In the genomic region with DNA sequence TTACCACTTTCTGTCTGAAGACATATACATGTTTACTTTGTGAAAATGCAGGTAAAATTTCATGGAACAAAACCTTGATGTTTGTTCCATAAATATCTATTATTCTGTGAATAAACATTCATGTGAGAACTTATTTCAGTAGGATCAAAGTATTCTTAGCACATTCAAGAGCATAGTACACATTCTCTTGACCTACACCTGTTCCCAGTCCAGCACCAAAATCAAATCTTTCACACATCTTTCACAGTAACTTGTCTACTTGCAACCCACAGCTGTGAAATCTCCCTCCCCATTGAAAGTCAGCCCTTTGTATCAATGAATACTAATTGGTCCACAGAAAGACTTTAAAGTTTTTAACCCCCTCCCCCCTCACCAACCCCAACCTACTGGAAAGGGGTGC, we compare ENCODE assay signal across 30 cellular contexts.
"Had no signal": no experiment of that assay in that cellular context is flagged by ENCODE, and none has a peak within 500 bp of the region (broad histone marks: within the 10 kb centered on the region; RNA-seq: fewer than 3 reads in every experiment).

No MANE protein-coding gene starts in this region.

- FAIRE-seq: frontal cortex had no signal

- DNase-seq: activated CD4-positive, alpha-beta memory T cell treated with anti-CD3 and anti-CD28 coated beads for 36 hours; activated CD4-positive, alpha-beta T cell treated with anti-CD3 and anti-CD28 coated beads for 36 hours; activated CD4-positive, alpha-beta T cell treated with anti-CD3 and anti-CD28 coated beads, Interleukin-2, amount 10 ng/mL, durations not matched to agents 24 days and 14 days; activated CD4-positive, CD25-positive, alpha-beta regulatory T cell; activated CD4-positive, CD25-positive, alpha-beta regulatory T cell treated with anti-CD3 and anti-CD28 coated beads, Interleukin-2, amount 50 U/mL, for 72 hours; activated CD8-positive, alpha-beta memory T cell treated with anti-CD3 and anti-CD28 coated beads, Interleukin-2, amount 10 ng/mL, durations not matched to agents 7 days and 5 days; activated CD8-positive, alpha-beta memory T cell treated with anti-CD3 and anti-CD28 coated beads, Interleukin-2, amount 50 U/mL, for 4 hours; activated CD8-positive, alpha-beta T cell treated with anti-CD3 and anti-CD28 coated beads, Interleukin-2, amount 10 ng/mL, durations not matched to agents 7 days and 5 days; activated effector memory CD4-positive, alpha-beta T cell treated with anti-CD3 and anti-CD28 coated beads, Interleukin-2, amount 50 U/mL, for 16 hours; activated naive CD4-positive, alpha-beta T cell treated with anti-CD3 and anti-CD28 coated beads for 36 hours; activated naive CD8-positive, alpha-beta T cell treated with anti-CD3 and anti-CD28 coated beads for 36 hours; activated naive CD8-positive, alpha-beta T cell treated with anti-CD3 and anti-CD28 coated beads, Interleukin-2, amount 50 U/mL, for 24 hours; activated T-cell treated with anti-CD3 and anti-CD28 coated beads, Interleukin-2, amount 50 U/mL, for 1 hour; activated T-cell treated with anti-CD3 and anti-CD28 coated beads, Interleukin-2, amount 50 U/mL, for 48 hours; adrenal gland; amygdala; aorta; central memory CD4-positive, alpha-beta T cell; cerebellar nuclear complex; colonic mucosa; effector CD8-positive, alpha-beta T cell; foreskin fibroblast; T-helper 2 cell had no signal

- H3K4me1 Mint-ChIP-seq: activated CD4-positive, alpha-beta T cell treated with anti-CD3 and anti-CD28 coated beads for 36 hours; activated CD4-positive, alpha-beta T cell treated with anti-CD3 and anti-CD28 coated beads, Interleukin-2, amount 10 ng/mL, durations not matched to agents 24 days and 14 days; activated CD8-positive, alpha-beta memory T cell treated with anti-CD3 and anti-CD28 coated beads, Interleukin-2, amount 10 ng/mL, durations not matched to agents 7 days and 5 days; activated naive CD4-positive, alpha-beta T cell treated with anti-CD3 and anti-CD28 coated beads, Interleukin-2, amount 50 U/mL, for 24 hours; activated naive CD8-positive, alpha-beta T cell treated with anti-CD3 and anti-CD28 coated beads for 36 hours; activated naive CD8-positive, alpha-beta T cell treated with anti-CD3 and anti-CD28 coated beads, Interleukin-2, amount 50 U/mL, for 24 hours had no signal

- H3K36me3 Mint-ChIP-seq: activated CD4-positive, alpha-beta memory T cell treated with anti-CD3 and anti-CD28 coated beads for 36 hours; activated CD8-positive, alpha-beta memory T cell treated with anti-CD3 and anti-CD28 coated beads, Interleukin-2, amount 10 ng/mL, durations not matched to agents 7 days and 5 days; activated naive CD4-positive, alpha-beta T cell treated with anti-CD3 and anti-CD28 coated beads, Interleukin-2, amount 50 U/mL, for 24 hours; activated naive CD8-positive, alpha-beta T cell treated with anti-CD3 and anti-CD28 coated beads for 36 hours; brain had no signal

- H3K4me3 ChIP-seq: adrenal gland, breast epithelium, cardiac muscle cell, colonic mucosa had no signal

- H3K27ac ChIP-seq: adrenal gland, breast epithelium, cardiac muscle cell, colonic mucosa had no signal

- H3K4me1 ChIP-seq: adrenal gland, breast epithelium, colonic mucosa had no signal

- H3K27ac Mint-ChIP-seq: activated CD4-positive, alpha-beta memory T cell treated with anti-CD3 and anti-CD28 coated beads for 36 hours; activated CD4-positive, alpha-beta T cell treated with anti-CD3 and anti-CD28 coated beads for 36 hours; activated CD4-positive, alpha-beta T cell treated with anti-CD3 and anti-CD28 coated beads, Interleukin-2, amount 10 ng/mL, durations not matched to agents 24 days and 14 days; activated CD8-positive, alpha-beta memory T cell treated with anti-CD3 and anti-CD28 coated beads, Interleukin-2, amount 10 ng/mL, durations not matched to agents 7 days and 5 days; activated CD8-positive, alpha-beta T cell treated with anti-CD3 and anti-CD28 coated beads, Interleukin-2, amount 10 ng/mL, durations not matched to agents 7 days and 5 days; activated naive CD4-positive, alpha-beta T cell treated with anti-CD3 and anti-CD28 coated beads for 36 hours; activated naive CD4-positive, alpha-beta T cell treated with anti-CD3 and anti-CD28 coated beads, Interleukin-2, amount 50 U/mL, for 24 hours; activated naive CD8-positive, alpha-beta T cell treated with anti-CD3 and anti-CD28 coated beads for 36 hours; activated naive CD8-positive, alpha-beta T cell treated with anti-CD3 and anti-CD28 coated beads, Interleukin-2, amount 50 U/mL, for 24 hours; activated T-helper 1 cell treated with anti-CD3 and anti-CD28 coated beads, Interleukin-12 subunit alpha, Interleukin-12 subunit beta, Interleukin-2, Interleukin-4 antibody, amounts not matched to agents 30 ng/mL and 10 ng/mL and 1 ng/mL, durations not matched to agents 14 hours and 24 hours and 36 hours; activated T-helper 2 cell treated with anti-CD3 and anti-CD28 coated beads, Interferon-gamma antibody, Interleukin-2, Interleukin-4, amounts not matched to agents 10 μg/mL and 5 μg/mL and 100 μg/mL, durations not matched to agents 14 hours and 24 hours and 36 hours; brain had no signal

- H3K27me3 ChIP-seq: cardiac muscle cell, colonic mucosa had no signal

- H3K27me3 Mint-ChIP-seq: activated CD4-positive, alpha-beta memory T cell treated with anti-CD3 and anti-CD28 coated beads for 36 hours; activated CD4-positive, alpha-beta T cell treated with anti-CD3 and anti-CD28 coated beads for 36 hours; activated naive CD4-positive, alpha-beta T cell treated with anti-CD3 and anti-CD28 coated beads, Interleukin-2, amount 50 U/mL, for 24 hours; activated naive CD8-positive, alpha-beta T cell treated with anti-CD3 and anti-CD28 coated beads for 36 hours; activated naive CD8-positive, alpha-beta T cell treated with anti-CD3 and anti-CD28 coated beads, Interleukin-2, amount 50 U/mL, for 24 hours had no signal

- H3K4me3 Mint-ChIP-seq: activated CD4-positive, alpha-beta memory T cell treated with anti-CD3 and anti-CD28 coated beads for 36 hours; activated CD4-positive, alpha-beta T cell treated with anti-CD3 and anti-CD28 coated beads for 36 hours; activated CD4-positive, alpha-beta T cell treated with anti-CD3 and anti-CD28 coated beads, Interleukin-2, amount 10 ng/mL, durations not matched to agents 24 days and 14 days; activated CD8-positive, alpha-beta memory T cell treated with anti-CD3 and anti-CD28 coated beads, Interleukin-2, amount 10 ng/mL, durations not matched to agents 7 days and 5 days; activated CD8-positive, alpha-beta T cell treated with anti-CD3 and anti-CD28 coated beads, Interleukin-2, amount 10 ng/mL, durations not matched to agents 7 days and 5 days; activated naive CD4-positive, alpha-beta T cell treated with anti-CD3 and anti-CD28 coated beads for 36 hours; activated naive CD4-positive, alpha-beta T cell treated with anti-CD3 and anti-CD28 coated beads, Interleukin-2, amount 50 U/mL, for 24 hours; activated naive CD8-positive, alpha-beta T cell treated with anti-CD3 and anti-CD28 coated beads for 36 hours; activated naive CD8-positive, alpha-beta T cell treated with anti-CD3 and anti-CD28 coated beads, Interleukin-2, amount 50 U/mL, for 24 hours; activated T-helper 1 cell treated with anti-CD3 and anti-CD28 coated beads, Interleukin-12 subunit alpha, Interleukin-12 subunit beta, Interleukin-2, Interleukin-4 antibody, amounts not matched to agents 30 ng/mL and 10 ng/mL and 1 ng/mL, durations not matched to agents 14 hours and 24 hours and 36 hours; brain had no signal

- H3K9me3 ChIP-seq: adrenal gland, breast epithelium, colonic mucosa had no signal

- H3K9me3 Mint-ChIP-seq: activated CD4-positive, alpha-beta memory T cell treated with anti-CD3 and anti-CD28 coated beads for 36 hours; activated CD4-positive, alpha-beta T cell treated with anti-CD3 and anti-CD28 coated beads, Interleukin-2, amount 10 ng/mL, durations not matched to agents 24 days and 14 days; activated naive CD4-positive, alpha-beta T cell treated with anti-CD3 and anti-CD28 coated beads for 36 hours; activated naive CD4-positive, alpha-beta T cell treated with anti-CD3 and anti-CD28 coated beads, Interleukin-2, amount 50 U/mL, for 24 hours; activated naive CD8-positive, alpha-beta T cell treated with anti-CD3 and anti-CD28 coated beads for 36 hours; activated naive CD8-positive, alpha-beta T cell treated with anti-CD3 and anti-CD28 coated beads, Interleukin-2, amount 50 U/mL, for 24 hours; activated T-helper 1 cell treated with anti-CD3 and anti-CD28 coated beads, Interleukin-12 subunit alpha, Interleukin-12 subunit beta, Interleukin-2, Interleukin-4 antibody, amounts not matched to agents 30 ng/mL and 10 ng/mL and 1 ng/mL, durations not matched to agents 14 hours and 24 hours and 36 hours; activated T-helper 2 cell treated with anti-CD3 and anti-CD28 coated beads, Interferon-gamma antibody, Interleukin-2, Interleukin-4, amounts not matched to agents 10 μg/mL and 5 μg/mL and 100 μg/mL, durations not matched to agents 14 hours and 24 hours and 36 hours; brain had no signal

- H3K36me3 ChIP-seq: adrenal gland, breast epithelium, cardiac muscle cell, colonic mucosa had no signal
